Comparison of ENCODE assay signal across 30 cellular contexts in genomic region chr18:76627444-76627843, GRCh38.
DNase-seq lines count a peak whose midpoint lies in the region; FAIRE-seq and TF ChIP-seq lines count a peak whose summit lies in the region.
"Had no signal": no experiment of that assay in that cellular context is flagged by ENCODE, and none has a peak within 500 bp of the region (broad histone marks: within the 10 kb centered on the region; RNA-seq: fewer than 3 reads in every experiment).

No MANE protein-coding gene starts in this region.

- H3K4me3 ChIP-seq in HEK293 (ENCODE audit: low read depth, low read length) (no peak overlapping the region), smooth muscle cell (no peak overlapping the region), lower leg skin (ENCODE audit: low read depth, poor library complexity, severe bottlenecking) (no peak overlapping the region)
- H3K4me3 ChIP-seq: A549; BLaER1; BLaER1 treated with 17β-estradiol and CSF1 and Interleukin-3, amounts not matched to agents 10 nM and 100 nM had no signal

- FAIRE-seq in D721Med (lab: Jason Lieb, UNC): peak; percentile 99
- FAIRE-seq: A204.1, A549 had no signal

- H3K4me2 ChIP-seq in smooth muscle cell: no peak overlapping the region
- H3K4me2 ChIP-seq: A549; BLaER1; BLaER1 treated with 17β-estradiol and CSF1 and Interleukin-3, amounts not matched to agents 10 nM and 100 nM had no signal

- H3K9me3 ChIP-seq in HEK293 (ENCODE audit: control insufficient read depth, insufficient read depth, low read depth, low read length) (no peaks in the 10 kb centered on the region), smooth muscle cell (replicated peaks; ENCODE audit: low read depth) (no peaks in the 10 kb centered on the region)
- H3K9me3 ChIP-seq: A549; BE2C; BLaER1; BLaER1 treated with 17β-estradiol and CSF1 and Interleukin-3, amounts not matched to agents 10 nM and 100 nM; Caco-2 had no signal

- H3K36me3 ChIP-seq in HEK293 (ENCODE audit: control insufficient read depth in 2 of 2, insufficient read depth in 1 of 2, low read length in 2 of 2) (no peaks in the 10 kb centered on the region), smooth muscle cell (ENCODE audit: low read depth) (no peaks in the 10 kb centered on the region)
- H3K36me3 ChIP-seq: BE2C; BLaER1; BLaER1 treated with 17β-estradiol and CSF1 and Interleukin-3, amounts not matched to agents 10 nM and 100 nM had no signal

- TF ChIP-seq CTCF in D721Med (IDR thresholded peaks at IDR 0.05; ENCODE audit: insufficient read depth, missing control alignments) (no peak), HEK293 (tag by site-specific recombination; IDR thresholded peaks at IDR 0.05) (no peak), smooth muscle cell (IDR thresholded peaks at IDR 0.05; ENCODE audit: borderline replicate concordance, insufficient read depth, poor library complexity, severe bottlenecking) (no peak), lower leg skin (IDR thresholded peaks at IDR 0.05) (no peak)

- intact Hi-C loops in lower leg skin (cut with DNase I; ENCODE audit: low total_unique reads): no loop called here

- no peak for DNase-seq in D721Med (ENCODE audit: insufficient read length, low spot score)
- no peak for DNase-seq in smooth muscle cell (lab: John Stamatoyannopoulos, UW; ENCODE audit: unreplicated experiment)
- DNase-seq in lower leg skin (ENCODE audit: low spot score in 2 of 2): no peak
- DNase-seq: 8988T; ACHN; AML-193; BE2C; C1 segment of cervical spinal cord; Caco-2; Calu3; CD4-positive, alpha-beta memory T cell; CD4-positive, alpha-beta T cell; CD4-positive, CD25-positive, alpha-beta regulatory T cell; CD8-positive, alpha-beta memory T cell; CD8-positive, alpha-beta T cell; COR-L47; DMS 273 treated with DMSO at 0.1 percent for 48 hours; DMS153; DMS53; DMS79; DMS79 treated with DMSO at 0.1 percent for 48 hours; DND-41; EL had no signal

- H4K20me1 ChIP-seq in smooth muscle cell (ENCODE audit: low read depth): no peaks in the 10 kb centered on the region
- H4K20me1 ChIP-seq: BLaER1; BLaER1 treated with 17β-estradiol and CSF1 and Interleukin-3, amounts not matched to agents 10 nM and 100 nM had no signal

- POLR2A ChIA-PET in HEK293 (lab: Yijun Ruan, JAX): no interaction called here

- TF ChIP-seq POLR2A in lower leg skin (IDR thresholded peaks at IDR 0.05): no peak

- no peaks in the 10 kb centered on the region for H3K79me2 ChIP-seq in smooth muscle cell (ENCODE audit: low read depth)

- no peaks in the 10 kb centered on the region for H3F3A ChIP-seq in smooth muscle cell (ENCODE audit: low read depth)

- 91% methylated on average over 1 of the region's 1 CpG for WGBS in smooth muscle cell (ENCODE audit: low lambda C conversion rate)
- WGBS in lower leg skin, 2 donors: 89 to 94% methylated on average over 1 of the region's 1 CpG

- no peak overlapping the region for H2AFZ ChIP-seq in smooth muscle cell (ENCODE audit: low read depth)

- H3K27ac ChIP-seq in HEK293 (ENCODE audit: extremely low read depth, low read depth, low read length) (no peak overlapping the region), smooth muscle cell (ENCODE audit: low read depth) (no peak overlapping the region)
- H3K27ac ChIP-seq: 22Rv1; A549; BLaER1; BLaER1 treated with 17β-estradiol and CSF1 and Interleukin-3, amounts not matched to agents 10 nM and 100 nM; C4-2B had no signal

- no peaks in the 10 kb centered on the region for H3K27me3 ChIP-seq in smooth muscle cell (ENCODE audit: low read depth)
- H3K27me3 ChIP-seq: BE2C; BLaER1; BLaER1 treated with 17β-estradiol and CSF1 and Interleukin-3, amounts not matched to agents 10 nM and 100 nM had no signal

- no peak overlapping the region for H3K9ac ChIP-seq in smooth muscle cell (ENCODE audit: low read depth)
- H3K9ac ChIP-seq: BLaER1; BLaER1 treated with 17β-estradiol and CSF1 and Interleukin-3, amounts not matched to agents 10 nM and 100 nM had no signal

- H3K4me1 ChIP-seq in HEK293 (ENCODE audit: control insufficient read depth, insufficient read depth, low read length): 0 out of 2 replicates have a peak, but pooled peaks cover 2% of the 10 kb centered on the region
- peaks cover 9% of the 10 kb centered on the region for H3K4me1 ChIP-seq in smooth muscle cell (ENCODE audit: low read depth)
- H3K4me1 ChIP-seq: A549, BE2C, BLaER1, Caco-2 had no signal

- CTCF ChIA-PET in HEK293 (lab: Yijun Ruan, JAX): interaction anchor here (1.5 kb wide), 1 partner anchor 228 kb away, joined by 3 read pairs; no protein-coding TSS in a partner anchor

TF ChIP-seq in HEK293, 187 proteins besides CTCF, POLR2A, EP300 and RAD21:
- TF ChIP-seq KLF16 (tag by site-specific recombination; IDR thresholded peaks at IDR 0.05): no peak
- peak; percentile 97 for TF ChIP-seq ZNF558 (tag by site-specific recombination; IDR thresholded peaks at IDR 0.05)
